ENCODE assay signal across 8 cellular contexts in the genomic region with DNA sequence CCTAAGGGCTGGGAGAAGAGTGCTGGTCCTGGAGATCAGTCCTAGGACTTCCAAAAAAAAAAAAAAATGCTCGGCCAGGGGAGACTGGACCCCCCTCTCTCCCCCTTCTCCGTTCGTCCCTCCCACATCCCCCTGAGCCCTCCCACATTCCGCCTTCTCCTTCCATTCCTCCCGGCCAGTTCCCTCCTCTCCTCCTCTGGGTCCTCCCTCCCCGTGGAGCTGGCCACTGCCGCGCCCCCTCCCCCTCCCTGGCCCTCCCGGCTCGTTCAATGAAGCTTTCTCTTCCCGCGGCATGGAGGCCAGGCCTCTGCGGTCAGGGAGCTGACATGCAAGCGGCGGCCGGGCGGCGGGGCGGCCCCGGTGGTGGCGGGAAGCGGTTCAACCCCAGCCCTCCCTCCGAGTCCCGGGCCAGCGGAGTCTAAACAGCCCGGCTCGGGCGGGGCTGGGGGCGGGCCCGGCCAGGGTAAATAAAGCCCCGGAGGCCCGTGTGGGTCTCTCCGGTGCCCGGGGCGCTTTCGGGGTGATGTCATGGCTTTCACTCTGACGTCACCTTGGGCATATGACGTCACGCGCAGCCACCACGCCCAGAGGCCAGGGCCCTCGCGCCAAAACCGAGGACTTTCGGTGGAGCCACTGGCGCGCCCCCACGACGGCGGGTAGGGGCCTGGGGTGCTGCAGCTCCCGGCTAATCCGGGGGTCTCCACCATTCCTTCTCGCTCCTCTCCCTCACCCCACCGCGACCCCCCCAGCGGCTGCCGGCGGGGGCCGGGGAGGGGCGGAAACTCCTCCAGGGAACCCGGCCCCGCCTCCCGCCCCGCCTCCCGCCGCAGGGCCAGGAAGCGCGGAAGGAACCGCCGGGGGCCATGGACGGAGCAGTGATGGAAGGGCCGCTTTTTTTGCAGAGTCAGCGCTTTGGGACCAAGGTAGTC. TPM values are rescaled to one million over a fixed set of nuclear protein-coding genes. Genes with fewer than 3 reads are reported as not detected.
DNase-seq lines count a peak whose midpoint lies in the region; ATAC-seq and TF ChIP-seq lines count a peak whose summit lies in the region.

TSS of gene DOK1 (plus strand) at position 829 of the 929 bp plus-strand sequence. CDS start at position 864, 35 bp downstream.
A gene with protein sequence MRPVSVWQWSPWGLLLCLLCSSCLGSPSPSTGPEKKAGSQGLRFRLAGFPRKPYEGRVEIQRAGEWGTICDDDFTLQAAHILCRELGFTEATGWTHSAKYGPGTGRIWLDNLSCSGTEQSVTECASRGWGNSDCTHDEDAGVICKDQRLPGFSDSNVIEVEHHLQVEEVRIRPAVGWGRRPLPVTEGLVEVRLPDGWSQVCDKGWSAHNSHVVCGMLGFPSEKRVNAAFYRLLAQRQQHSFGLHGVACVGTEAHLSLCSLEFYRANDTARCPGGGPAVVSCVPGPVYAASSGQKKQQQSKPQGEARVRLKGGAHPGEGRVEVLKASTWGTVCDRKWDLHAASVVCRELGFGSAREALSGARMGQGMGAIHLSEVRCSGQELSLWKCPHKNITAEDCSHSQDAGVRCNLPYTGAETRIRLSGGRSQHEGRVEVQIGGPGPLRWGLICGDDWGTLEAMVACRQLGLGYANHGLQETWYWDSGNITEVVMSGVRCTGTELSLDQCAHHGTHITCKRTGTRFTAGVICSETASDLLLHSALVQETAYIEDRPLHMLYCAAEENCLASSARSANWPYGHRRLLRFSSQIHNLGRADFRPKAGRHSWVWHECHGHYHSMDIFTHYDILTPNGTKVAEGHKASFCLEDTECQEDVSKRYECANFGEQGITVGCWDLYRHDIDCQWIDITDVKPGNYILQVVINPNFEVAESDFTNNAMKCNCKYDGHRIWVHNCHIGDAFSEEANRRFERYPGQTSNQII (minus strand): TSS at position 51 of the 929 bp plus-strand sequence. CDS start 1,308 bp downstream, outside the sequence.

- H3K27me3 ChIP-seq in HUES6 (ENCODE audit: control insufficient read depth, insufficient read depth, low read length) (peaks cover 67% of the 10 kb centered on the region), thoracic aorta (replicated peaks; ENCODE audit: insufficient read depth) (no peaks in the 10 kb centered on the region)

- peaks cover 27% of the 10 kb centered on the region for H3K4me1 ChIP-seq in HUES6 (ENCODE audit: control insufficient read depth, insufficient read depth, low read length)
- peaks cover 6 to 22% of the 10 kb centered on the region in 2 donors for H3K4me1 ChIP-seq in thoracic aorta (ENCODE audit: control insufficient read depth in 1 of 2, low read depth in 2 of 2)

- no peaks in the 10 kb centered on the region for H3K9me3 Mint-ChIP-seq in Calu3 (ENCODE audit: low read depth, unreplicated experiment)
- no peaks in the 10 kb centered on the region for H3K9me3 Mint-ChIP-seq in osteocyte (ENCODE audit: unreplicated experiment)

- H3K27ac ChIP-seq in HUES6 (ENCODE audit: low read depth, low read length) = peak within 1 kb of the TSS; percentile 76; the same call in 1 of the 2 replicates
- H3K27ac ChIP-seq in thoracic aorta = peak within 1 kb of the TSS; percentile 86 to 92

- H3K27me3 Mint-ChIP-seq in Calu3 (ENCODE audit: unreplicated experiment) (no peaks in the 10 kb centered on the region), osteocyte (ENCODE audit: unreplicated experiment) (no peaks in the 10 kb centered on the region)

- no TSS peak for BruUV-seq in Calu3 (replicated peaks; lab: Mats Ljungman, UMichigan)

- CTCF ChIA-PET in Calu3 (lab: Charles Lee) = interaction anchor here (0.6 to 0.7 kb wide), 4 partner anchors 24 to 1459 kb away, joined by 3 to 8 read pairs (median 4); no protein-coding TSS in a partner anchor

- H3K27ac Mint-ChIP-seq in Calu3 (ENCODE audit: unreplicated experiment) (peak within 1 kb of the TSS; percentile 1), osteocyte (ENCODE audit: unreplicated experiment) (peak within 1 kb of the TSS; percentile 95)

- peak; percentile 50 for ATAC-seq in GM21367 (IDR thresholded peaks at IDR 0.05; ENCODE audit: unreplicated experiment)
- peak; percentile 89 for ATAC-seq in thoracic aorta (ENCODE audit: insufficient number of reproducible peaks, low FRiP score, low read depth)

- H3K4me1 Mint-ChIP-seq in Calu3 (ENCODE audit: low read depth, unreplicated experiment) (peaks cover 27% of the 10 kb centered on the region), osteocyte (ENCODE audit: unreplicated experiment) (peaks cover 45% of the 10 kb centered on the region)

- DNase-seq in Calu3 (peak; percentile 61), SK-N-DZ (ENCODE audit: low spot score) (peak; percentile 93), glomerular visceral epithelial cell (ENCODE audit: extremely low spot score) (peak; percentile 89), osteocyte (ENCODE audit: extremely low spot score, unreplicated experiment) (peak; percentile 94), thoracic aorta (ENCODE audit: low spot score) (peak; percentile 56)
- DNase-seq in activated naive CD4-positive, alpha-beta T cell treated with anti-CD3 and anti-CD28 coated beads, Interleukin-2, amount 50 U/mL, for 16 hours = peak; percentile 85

- H3K9me3 ChIP-seq in HUES6 (ENCODE audit: control insufficient read depth, insufficient read depth, low read depth, low read length) (no peaks in the 10 kb centered on the region), thoracic aorta (no peaks in the 10 kb centered on the region)

- no peak for TF ChIP-seq CTCF in Calu3 (IDR thresholded peaks at IDR 0.05; ENCODE audit: unreplicated experiment)
- no peak for TF ChIP-seq CTCF in osteocyte (IDR thresholded peaks at IDR 0.05)
- TF ChIP-seq CTCF in thoracic aorta (IDR thresholded peaks at IDR 0.05) = no peak

- peak within 1 kb of the TSS; percentile 70 for H3K9ac ChIP-seq in HUES6 (ENCODE audit: low read length)

- peaks cover 5% of the 10 kb centered on the region; the same call in 1 of the 2 replicates for H3K36me3 ChIP-seq in HUES6 (ENCODE audit: control insufficient read depth, insufficient read depth, low read length)
- H3K36me3 ChIP-seq in thoracic aorta = peaks cover 4% of the 10 kb centered on the region

- H3K4me3 Mint-ChIP-seq in Calu3 (ENCODE audit: low read depth, unreplicated experiment) (peak within 1 kb of the TSS; percentile 46), osteocyte (ENCODE audit: unreplicated experiment) (peak within 1 kb of the TSS; percentile 91)

- H3K36me3 Mint-ChIP-seq in Calu3 (ENCODE audit: insufficient read depth, unreplicated experiment) (peaks cover 32% of the 10 kb centered on the region), osteocyte (ENCODE audit: unreplicated experiment) (peaks cover 9% of the 10 kb centered on the region)

- intact Hi-C loops in Calu3 (cut with micrococcal nuclease; ENCODE audit: unreplicated experiment) = no loop called here

- H3K4me3 ChIP-seq in HUES6 (ENCODE audit: low read depth, low read length) = peak within 1 kb of the TSS; percentile 81
- peak within 1 kb of the TSS; percentile 82 for H3K4me3 ChIP-seq in thoracic aorta

RNA-seq across cellular contexts. Expression of gene DOK1, which starts in this region (rescaled TPM):
- 2.1 and 2.5 TPM in 2 replicates for total RNA-seq in Calu3 (2022)
- polyA plus RNA-seq in SK-N-DZ (2014; cell fraction: cytosol; rRNA removed) = 9.7 and 11.1 TPM in 2 replicates
- polyA plus RNA-seq in SK-N-DZ (2014; cell fraction: nucleus; rRNA removed) = 10.3 and 23.6 TPM in 2 replicates
- total RNA-seq in osteocyte = 15.8 and 17.7 TPM in 2 replicates
- 10 to 100 TPM; 17.6 to 23.1 TPM for total RNA-seq in thoracic aorta

RNA-seq across cellular contexts. Expression of the second gene that starts in this region (rescaled TPM):
- total RNA-seq in Calu3 (2022) (0.93 and 1.2 TPM in 2 replicates), osteocyte (58.1 and 62.1 TPM in 2 replicates), thoracic aorta (10 to 100 TPM; 16.6 to 24.9 TPM)
- polyA plus RNA-seq in SK-N-DZ (2014; cell fraction: cytosol; rRNA removed) = 28.0 and 30.1 TPM in 2 replicates
- polyA plus RNA-seq in SK-N-DZ (2014; cell fraction: nucleus; rRNA removed) = 55.3 and 55.5 TPM in 2 replicates

Comparison
In these comparisons a context has a peak if more than half of its experiments do, and no peak if none do; other contexts are left out.
1. Peak in every context shown above with its lines: DNase-seq, ATAC-seq, H3K4me3 ChIP-seq and H3K27ac ChIP-seq.